Comparison of ENCODE assay signal across 22 cellular contexts in genomic region chr13:33172400-33172799, GRCh38.
DNase-seq lines count a peak whose midpoint lies in the region; ATAC-seq and TF ChIP-seq lines count a peak whose summit lies in the region.
"Had no signal": no experiment of that assay in that cellular context is flagged by ENCODE, and none has a peak within 500 bp of the region (broad histone marks: within the 10 kb centered on the region; RNA-seq: fewer than 3 reads in every experiment).

No MANE protein-coding gene starts in this region.

- intact Hi-C loops in left ventricle myocardium inferior (cut with micrococcal nuclease), result no loop called here
- intact Hi-C loops in psoas muscle (cut with DNase I), result loop anchor here in 1 of 2 donors (5.0 kb wide), 1 partner anchor 35 kb away; no protein-coding TSS in a partner anchor

- H3K27ac ChIP-seq in ACC112 (ENCODE audit: low read depth, low read length) (peak overlapping the region; percentile 93), left ventricle myocardium inferior (replicated peaks) (peak overlapping the region; percentile 47), psoas muscle (peak overlapping the region; percentile 56)
- H3K27ac ChIP-seq: epithelial cell of prostate, RWPE1 had no signal

- H3K4me3 ChIP-seq in ACC112 (ENCODE audit: low read depth, low read length) (no peak overlapping the region), astrocyte of the spinal cord (ENCODE audit: low read depth, low read length) (no peak overlapping the region), left ventricle myocardium inferior (no peak overlapping the region), psoas muscle (no peak overlapping the region), H7 (ENCODE audit: insufficient read depth, low read depth, low read length) (no peak overlapping the region)
- H3K4me3 ChIP-seq: lung, stomach had no signal

- H3K4me1 ChIP-seq in ACC112 (ENCODE audit: control insufficient read depth, insufficient read depth, low read length, unreplicated experiment) (peaks cover 41% of the 10 kb centered on the region), left ventricle myocardium inferior (peaks cover 80% of the 10 kb centered on the region), psoas muscle (peaks cover 32% of the 10 kb centered on the region)

- in situ Hi-C loops in astrocyte of the spinal cord (cut with HindIII; ENCODE audit: low sequenced_read_pairs), result no loop called here

- DNase-seq in astrocyte of the spinal cord (ENCODE audit: low read depth, low spot score), result peak; percentile 94
- DNase-seq in left ventricle myocardium inferior, result no peak
- no peak for DNase-seq in psoas muscle
- DNase-seq in H7, result no peak
- DNase-seq in medulla oblongata (ENCODE audit: extremely low spot score), result no peak
- no peak for DNase-seq in D341Med (ENCODE audit: low spot score)
- no peak for DNase-seq in NCI-H1105 (lab: John Stamatoyannopoulos, UW)
- DNase-seq: activated CD4-positive, alpha-beta T cell treated with anti-CD3 and anti-CD28 coated beads, Interleukin-2, amount 10 ng/mL, durations not matched to agents 7 days and 5 days; activated CD8-positive, alpha-beta memory T cell treated with anti-CD3 and anti-CD28 coated beads, Interleukin-2, amount 50 U/mL, for 48 hours; CD8-positive, alpha-beta T cell; dermis blood vessel endothelial cell; glutamatergic neuron; immature natural killer cell; natural killer cell; NCI-H1417 treated with DMSO at 0.1 percent for 48 hours; NCI-H345; stimulated activated CD4-positive, alpha-beta T cell treated with anti-CD3 and anti-CD28 coated beads, Interleukin-2, amount 100 ng/mL, for 24 hours; stomach had no signal

- no peaks in the 10 kb centered on the region for H3K9me3 ChIP-seq in left ventricle myocardium inferior (replicated peaks)
- no peaks in the 10 kb centered on the region for H3K9me3 ChIP-seq in psoas muscle
- H3K9me3 ChIP-seq: stomach had no signal

- no peaks in the 10 kb centered on the region for H3K27me3 ChIP-seq in ACC112 (ENCODE audit: insufficient read depth, low read length)
- no peaks in the 10 kb centered on the region for H3K27me3 ChIP-seq in left ventricle myocardium inferior (ENCODE audit: low read depth)
- H3K27me3 ChIP-seq in psoas muscle (ENCODE audit: insufficient read depth in 3 of 3, low read length in 2 of 3), result no peaks in the 10 kb centered on the region
- H3K27me3 ChIP-seq in H7 (ENCODE audit: control insufficient read depth, insufficient read depth, low read length), result no peaks in the 10 kb centered on the region; the same call in 1 of the 2 replicates
- H3K27me3 ChIP-seq: stomach had no signal

- no peak overlapping the region for H2AFZ ChIP-seq in ACC112 (ENCODE audit: low read length, unreplicated experiment)

- TF ChIP-seq CTCF in astrocyte of the spinal cord (IDR thresholded peaks at IDR 0.05; ENCODE audit: low read depth, low read length) (no peak), left ventricle myocardium inferior (IDR thresholded peaks at IDR 0.05; ENCODE audit: borderline replicate concordance) (no peak), psoas muscle (IDR thresholded peaks at IDR 0.05) (no peak)

- H3K79me2 ChIP-seq in ACC112 (ENCODE audit: control insufficient read depth, insufficient read depth, low read length, unreplicated experiment), result peaks cover 78% of the 10 kb centered on the region

- H3K36me3 ChIP-seq in ACC112 (ENCODE audit: insufficient read depth, low read length) (peaks cover 13% of the 10 kb centered on the region; the same call in 1 of the 2 replicates), left ventricle myocardium inferior (peaks cover 6% of the 10 kb centered on the region), psoas muscle (ENCODE audit: insufficient read depth in 1 of 2, low read depth in 1 of 2) (no peaks in the 10 kb centered on the region), H7 (replicated peaks; ENCODE audit: control insufficient read depth, insufficient read depth, low read length) (no peaks in the 10 kb centered on the region)

- ATAC-seq in psoas muscle, result peak; percentile 81 to 98 (median 94)
- ATAC-seq: CD8-positive, alpha-beta T cell; natural killer cell had no signal

- 28 to 44% (median 35%) methylated on average over 2 of the region's 2 CpGs for WGBS in psoas muscle, 3 donors
